28 cellular contexts compared by ENCODE assay signal in the genomic region with DNA sequence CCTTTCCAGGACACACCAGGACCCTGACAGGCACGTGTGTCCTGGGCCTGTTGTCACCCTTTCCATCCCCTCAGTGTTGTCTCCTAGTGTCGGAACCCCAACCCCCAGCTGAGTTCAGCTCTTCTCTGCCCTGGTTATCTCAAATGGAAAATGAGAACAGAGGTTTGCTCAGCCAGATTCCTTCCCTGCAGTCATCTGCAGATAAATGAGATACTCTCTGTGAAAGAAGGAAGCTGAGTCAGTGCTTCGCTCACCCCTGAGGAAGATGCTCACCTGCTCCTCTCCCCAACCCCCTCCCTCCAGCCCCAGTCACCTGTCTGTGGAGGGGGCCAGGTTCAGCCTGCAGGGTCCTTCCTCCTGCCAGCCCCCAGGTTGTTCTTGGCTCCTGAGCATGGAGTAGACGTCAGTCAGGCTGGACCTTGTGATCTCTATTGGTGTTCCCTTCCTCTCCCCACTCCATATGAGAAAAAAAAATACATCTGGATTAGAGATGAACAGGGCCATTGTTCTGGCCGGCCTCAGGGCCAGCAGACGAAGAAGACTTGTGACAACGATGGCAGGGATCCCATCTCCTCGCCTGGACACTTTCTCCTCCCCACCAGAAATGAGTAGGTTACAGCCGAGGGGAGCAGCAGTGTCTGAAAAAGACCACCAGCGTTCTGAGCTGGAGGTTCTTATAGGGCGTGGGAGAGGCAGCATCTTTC. TPM values are rescaled to one million over a fixed set of nuclear protein-coding genes. Genes with fewer than 3 reads are reported as not detected.
DNase-seq lines count a peak whose midpoint lies in the region; ATAC-seq, FAIRE-seq and TF ChIP-seq lines count a peak whose summit lies in the region.
"Had no signal": no experiment of that assay in that cellular context is flagged by ENCODE, and none has a peak within 500 bp of the region (broad histone marks: within the 10 kb centered on the region; RNA-seq: fewer than 3 reads in every experiment).

No MANE protein-coding gene starts in this region.

- H4K20me1 ChIP-seq in H1 (replicated peaks in 1 of 2; ENCODE audit: control insufficient read depth in 1 of 2, insufficient read depth in 2 of 2, low read length in 2 of 2), result peaks cover 22 to 30% of the 10 kb centered on the region in 2 experiments

- no peak overlapping the region for H4K91ac ChIP-seq in H1 (replicated peaks; ENCODE audit: insufficient read length, low read length)

- peaks cover 5% of the 10 kb centered on the region for H3K4me1 Mint-ChIP-seq in mesothelial cell of epicardium
- no peaks in the 10 kb centered on the region for H3K4me1 Mint-ChIP-seq in activated T-helper 1 cell treated with anti-CD3 and anti-CD28 coated beads, Interleukin-12 subunit alpha, Interleukin-12 subunit beta, Interleukin-2, Interleukin-4 antibody, amounts not matched to agents 30 ng/mL and 10 ng/mL and 1 ng/mL, durations not matched to agents 14 hours and 24 hours and 36 hours (ENCODE audit: low read depth)
- peaks cover 7% of the 10 kb centered on the region for H3K4me1 Mint-ChIP-seq in CD14-positive monocyte

- H3K9me3 ChIP-seq in H1 (ENCODE audit: insufficient read depth in 2 of 2, low read depth in 1 of 2, low read length in 1 of 2), result no peaks in the 10 kb centered on the region
- H3K9me3 ChIP-seq: A549; BLaER1 treated with 17β-estradiol and CSF1 and Interleukin-3, amounts not matched to agents 10 nM and 100 nM had no signal

- DNase-seq in cardiac septum (ENCODE audit: low spot score) (peak; percentile 56), left cardiac atrium (no peak), H1 (ENCODE audit: low read depth in 1 of 2, low spot score in 2 of 2) (no peak), mesothelial cell of epicardium (ENCODE audit: low spot score in 2 of 2, unreplicated experiment in 2 of 2) (no peak), brain microvascular endothelial cell (no peak), CD14-positive monocyte (ENCODE audit: low spot score) (no peak), CD1c-positive myeloid dendritic cell (ENCODE audit: extremely low spot score) (no peak)
- DNase-seq in activated T-helper 1 cell treated with anti-CD3 and anti-CD28 coated beads, Interleukin-12 subunit alpha, Interleukin-12 subunit beta, Interleukin-2, Interleukin-4 antibody, amounts not matched to agents 30 ng/mL and 10 ng/mL and 1 ng/mL, durations not matched to agents 14 hours and 24 hours and 36 hours (ENCODE audit: low spot score), result no peak
- DNase-seq: activated CD4-positive, alpha-beta memory T cell treated with anti-CD3 and anti-CD28 coated beads for 36 hours; activated naive CD4-positive, alpha-beta T cell treated with anti-CD3 and anti-CD28 coated beads for 36 hours; dermis blood vessel endothelial cell; DMS 273 treated with DMSO at 0.1 percent for 48 hours; erythroblast; GF-D8; NCI-H146; NCI-H2171; NCI-H526 treated with DMSO at 0.1 percent for 48 hours; SHP77; stimulated activated CD4-positive, alpha-beta T cell treated with anti-CD3 and anti-CD28 coated beads, Interleukin-1b, Interleukin-23, amount 100 ng/mL, for 48 hours; stimulated activated naive CD8-positive, alpha-beta T cell treated with anti-CD3 and anti-CD28 coated beads, Interleukin-15, Interleukin-2, amounts not matched to agents 100 U/mL and 50 U/mL, for 24 hours; T-helper 1 cell had no signal

- no peak overlapping the region for H3K18ac ChIP-seq in H1 (ENCODE audit: extremely low read depth, low read length)

- CTCF ChIA-PET in H1 (lab: Charles Lee; ENCODE audit: partially characterized antibody), result interaction anchor here (0.6 to 14.1 kb wide), 5 partner anchors 9 to 84 kb away, joined by 3 to 132 read pairs (median 4); partner anchors contain the start of gene ZNF697

- peaks cover 12% of the 10 kb centered on the region for H3K79me1 ChIP-seq in H1 (ENCODE audit: low read depth, low read length)

- no peak for TF ChIP-seq EP300 in H1 (IDR thresholded peaks at IDR 0.05; ENCODE audit: borderline replicate concordance in 1 of 2, low read depth in 2 of 2, low read length in 2 of 2)

- H4K8ac ChIP-seq in H1 (ENCODE audit: extremely low read depth, insufficient read depth, low read length), result no peak overlapping the region

- H2BK15ac ChIP-seq in H1 (ENCODE audit: low read length), result no peak overlapping the region

- H3K79me2 ChIP-seq in H1 (ENCODE audit: control insufficient read depth in 1 of 2, insufficient read depth in 2 of 2, low read length in 2 of 2), result peaks cover 0 to 30% of the 10 kb centered on the region in 2 experiments; a peak in 1 of 4 replicates

- H3K4me3 ChIP-seq in H1 (ENCODE audit: extremely low read depth in 1 of 4, insufficient read depth in 2 of 4, low read depth in 3 of 4, low read length in 4 of 4) (no peak overlapping the region), brain microvascular endothelial cell (ENCODE audit: low read depth, low read length) (no peak overlapping the region)
- H3K4me3 ChIP-seq: A549; BLaER1 treated with 17β-estradiol and CSF1 and Interleukin-3, amounts not matched to agents 10 nM and 100 nM had no signal

- H4K5ac ChIP-seq in H1 (ENCODE audit: insufficient read length, low read depth, low read length), result no peak overlapping the region

- no peak overlapping the region; the same call in 1 of the 2 replicates for H2BK5ac ChIP-seq in H1 (ENCODE audit: low read depth, low read length)

- no peak overlapping the region for H3K23ac ChIP-seq in H1 (ENCODE audit: insufficient read length)

- intact Hi-C loops in cardiac septum (cut with DNase I), result no loop called here
- intact Hi-C loops in left cardiac atrium (cut with DNase I), result no loop called here
- intact Hi-C loops in activated T-helper 1 cell treated with anti-CD3 and anti-CD28 coated beads, Interleukin-12 subunit alpha, Interleukin-12 subunit beta, Interleukin-2, Interleukin-4 antibody, amounts not matched to agents 30 ng/mL and 10 ng/mL and 1 ng/mL, durations not matched to agents 14 hours and 24 hours and 36 hours (cut with micrococcal nuclease), result no loop called here
- intact Hi-C loops in CD14-positive monocyte (cut with micrococcal nuclease), result no loop called here

- no peak for FAIRE-seq in H1 (lab: Jason Lieb, UNC)
- FAIRE-seq: A549, GM12891 had no signal

- no peak overlapping the region for H3K4me2 ChIP-seq in H1 (ENCODE audit: insufficient read depth in 1 of 2, low read depth in 2 of 2, low read length in 2 of 2)
- H3K4me2 ChIP-seq: A549; BLaER1 treated with 17β-estradiol and CSF1 and Interleukin-3, amounts not matched to agents 10 nM and 100 nM had no signal

- no peak for TF ChIP-seq POLR2A in H1 (IDR thresholded peaks at IDR 0.05; ENCODE audit: control extremely low read depth in 1 of 2, low read depth in 2 of 2, low read length in 2 of 2)

- H3K27me3 ChIP-seq in H1 (replicated peaks in 1 of 4; ENCODE audit: control insufficient read depth in 3 of 4, extremely low read depth in 1 of 4, insufficient read depth in 3 of 4, low read length in 3 of 4) (no peaks in the 10 kb centered on the region), brain microvascular endothelial cell (replicated peaks) (no peaks in the 10 kb centered on the region)
- H3K27me3 ChIP-seq: BLaER1 treated with 17β-estradiol and CSF1 and Interleukin-3, amounts not matched to agents 10 nM and 100 nM had no signal

- H2BK12ac ChIP-seq in H1 (ENCODE audit: low read depth, low read length), result no peak overlapping the region

- H3K27ac Mint-ChIP-seq in mesothelial cell of epicardium (peak overlapping the region; percentile 39), CD14-positive monocyte (peak overlapping the region in 1 of 7 donors; percentile 5)
- H3K27ac Mint-ChIP-seq in activated T-helper 1 cell treated with anti-CD3 and anti-CD28 coated beads, Interleukin-12 subunit alpha, Interleukin-12 subunit beta, Interleukin-2, Interleukin-4 antibody, amounts not matched to agents 30 ng/mL and 10 ng/mL and 1 ng/mL, durations not matched to agents 14 hours and 24 hours and 36 hours, result no peak overlapping the region
- H3K27ac Mint-ChIP-seq: activated CD4-positive, alpha-beta memory T cell treated with anti-CD3 and anti-CD28 coated beads for 36 hours; activated naive CD4-positive, alpha-beta T cell treated with anti-CD3 and anti-CD28 coated beads for 36 hours had no signal

- no peaks in the 10 kb centered on the region for H3K27me3 Mint-ChIP-seq in mesothelial cell of epicardium (ENCODE audit: low read depth)
- no peaks in the 10 kb centered on the region for H3K27me3 Mint-ChIP-seq in activated T-helper 1 cell treated with anti-CD3 and anti-CD28 coated beads, Interleukin-12 subunit alpha, Interleukin-12 subunit beta, Interleukin-2, Interleukin-4 antibody, amounts not matched to agents 30 ng/mL and 10 ng/mL and 1 ng/mL, durations not matched to agents 14 hours and 24 hours and 36 hours (ENCODE audit: insufficient read depth)
- peaks cover 0 to 3% (median 2%) of the 10 kb centered on the region in 3 donors for H3K27me3 Mint-ChIP-seq in CD14-positive monocyte (ENCODE audit: low read depth in 3 of 3)
- H3K27me3 Mint-ChIP-seq: activated CD4-positive, alpha-beta memory T cell treated with anti-CD3 and anti-CD28 coated beads for 36 hours had no signal

- no peak overlapping the region for H3K27ac ChIP-seq in H1 (ENCODE audit: low read depth, low read length)
- no peak overlapping the region for H3K27ac ChIP-seq in brain microvascular endothelial cell
- H3K27ac ChIP-seq: A549; BLaER1 treated with 17β-estradiol and CSF1 and Interleukin-3, amounts not matched to agents 10 nM and 100 nM; VCaP had no signal

- no peak overlapping the region for H3K14ac ChIP-seq in H1 (ENCODE audit: insufficient read length)

- in situ Hi-C loops in brain microvascular endothelial cell (cut with HindIII; ENCODE audit: low pct_ligation_motif_present, low sequenced_read_pairs), result no loop called here

- no peak overlapping the region for H2AK5ac ChIP-seq in H1 (ENCODE audit: low read depth, low read length)

- H2BK20ac ChIP-seq in H1 (ENCODE audit: low read length), result no peak overlapping the region

- no peak overlapping the region for H3K56ac ChIP-seq in H1 (replicated peaks; ENCODE audit: insufficient read length, low read depth, low read length)

- H2AFZ ChIP-seq in H1 (ENCODE audit: low read length), result no peak overlapping the region

- no peaks in the 10 kb centered on the region; a peak in 1 of 7 replicates for H3K4me1 ChIP-seq in H1 (replicated peaks in 1 of 4; ENCODE audit: control insufficient read depth in 3 of 4, insufficient read depth in 4 of 4, low read length in 3 of 4)
- H3K4me1 ChIP-seq: A549 had no signal

- no peak overlapping the region for H2BK120ac ChIP-seq in H1 (replicated peaks; ENCODE audit: low read depth, low read length)

- H3K4ac ChIP-seq in H1 (replicated peaks; ENCODE audit: insufficient read length, low read depth, low read length), result no peak overlapping the region

- H3K23me2 ChIP-seq in H1 (ENCODE audit: low read depth, low read length), result 0 out of 2 replicates have a peak, but pooled peaks cover 1% of the 10 kb centered on the region

- TF ChIP-seq RAD21 in H1 (IDR thresholded peaks at IDR 0.05 in 1 of 2, conservative IDR thresholded peaks at IDR 0.05 in 1 of 2; ENCODE audit: low read depth in 2 of 2, low read length in 2 of 2), result no peak

- no peak for ATAC-seq in left cardiac atrium
- ATAC-seq: A549; HCT116; stimulated activated naive CD8-positive, alpha-beta T cell treated with anti-CD3 and anti-CD28 coated beads, Interleukin-15, Interleukin-2, amounts not matched to agents 100 U/mL and 50 U/mL, for 24 hours had no signal

- H3K36me3 Mint-ChIP-seq in mesothelial cell of epicardium (peaks cover 41% of the 10 kb centered on the region), CD14-positive monocyte (peaks cover 23 to 34% of the 10 kb centered on the region in 2 donors)
- H3K36me3 Mint-ChIP-seq in activated T-helper 1 cell treated with anti-CD3 and anti-CD28 coated beads, Interleukin-12 subunit alpha, Interleukin-12 subunit beta, Interleukin-2, Interleukin-4 antibody, amounts not matched to agents 30 ng/mL and 10 ng/mL and 1 ng/mL, durations not matched to agents 14 hours and 24 hours and 36 hours (ENCODE audit: low read depth), result peaks cover 20% of the 10 kb centered on the region

- no peak for TF ChIP-seq CTCF in H1 (IDR thresholded peaks at IDR 0.05; ENCODE audit: control extremely low read depth in 1 of 3, insufficient read depth in 1 of 3, low read depth in 1 of 3, low read length in 3 of 3)
- TF ChIP-seq CTCF in mesothelial cell of epicardium (IDR thresholded peaks at IDR 0.05; ENCODE audit: unreplicated experiment), result no peak
- TF ChIP-seq CTCF in brain microvascular endothelial cell (IDR thresholded peaks at IDR 0.05; ENCODE audit: low read depth, low read length, missing control alignments), result no peak
- TF ChIP-seq CTCF in CD14-positive monocyte (IDR thresholded peaks at IDR 0.05), result no peak

- POLR2A ChIA-PET in H1 (lab: Charles Lee; ENCODE audit: partially characterized antibody), result interaction anchor here (0.7 to 30.7 kb wide), 6 partner anchors 4 to 103 kb away, joined by 3 to 425 read pairs (median 182); partner anchors contain the start of gene PHGDH

- no peak overlapping the region for H3K4me3 Mint-ChIP-seq in mesothelial cell of epicardium
- no peak overlapping the region for H3K4me3 Mint-ChIP-seq in activated T-helper 1 cell treated with anti-CD3 and anti-CD28 coated beads, Interleukin-12 subunit alpha, Interleukin-12 subunit beta, Interleukin-2, Interleukin-4 antibody, amounts not matched to agents 30 ng/mL and 10 ng/mL and 1 ng/mL, durations not matched to agents 14 hours and 24 hours and 36 hours
- no peak overlapping the region for H3K4me3 Mint-ChIP-seq in CD14-positive monocyte
- H3K4me3 Mint-ChIP-seq: activated CD4-positive, alpha-beta memory T cell treated with anti-CD3 and anti-CD28 coated beads for 36 hours; activated naive CD4-positive, alpha-beta T cell treated with anti-CD3 and anti-CD28 coated beads for 36 hours had no signal

- 95% methylated on average over 10 of the region's 11 CpGs; no CpG with 5 or more reads in 1 of the 2 experiments for WGBS in H1 (ENCODE audit: extremely low coverage in 1 of 2, insufficient coverage in 1 of 2, insufficient read length in 1 of 2, insufficient replicate concordance in 2 of 2, low coverage in 1 of 2, low lambda C conversion rate in 2 of 2, missing lambda C conversion rate in 1 of 2), 2 experiments

- no peak overlapping the region; a peak in 1 of 7 replicates for H3K9ac ChIP-seq in H1 (replicated peaks in 1 of 4; ENCODE audit: extremely low read depth in 1 of 4, low read depth in 3 of 4, low read length in 3 of 4)
- H3K9ac ChIP-seq: BLaER1 treated with 17β-estradiol and CSF1 and Interleukin-3, amounts not matched to agents 10 nM and 100 nM had no signal

- H3K9me3 Mint-ChIP-seq in mesothelial cell of epicardium (no peaks in the 10 kb centered on the region), CD14-positive monocyte (no peaks in the 10 kb centered on the region)
- no peaks in the 10 kb centered on the region for H3K9me3 Mint-ChIP-seq in activated T-helper 1 cell treated with anti-CD3 and anti-CD28 coated beads, Interleukin-12 subunit alpha, Interleukin-12 subunit beta, Interleukin-2, Interleukin-4 antibody, amounts not matched to agents 30 ng/mL and 10 ng/mL and 1 ng/mL, durations not matched to agents 14 hours and 24 hours and 36 hours
- H3K9me3 Mint-ChIP-seq: activated CD4-positive, alpha-beta memory T cell treated with anti-CD3 and anti-CD28 coated beads for 36 hours; activated naive CD4-positive, alpha-beta T cell treated with anti-CD3 and anti-CD28 coated beads for 36 hours had no signal

- H3K36me3 ChIP-seq in H1 (ENCODE audit: control insufficient read depth in 2 of 4, insufficient read depth in 4 of 4, low read length in 3 of 4), result peaks cover 53 to 100% (median 87%) of the 10 kb centered on the region in 4 experiments
- H3K36me3 ChIP-seq in brain microvascular endothelial cell (replicated peaks), result peaks cover 47% of the 10 kb centered on the region

RNA-seq across cellular contexts. Expression of gene PHGDH, which starts 20.9 kb away (rescaled TPM):
- total RNA-seq in cardiac septum, result 7.4 TPM
- total RNA-seq in left cardiac atrium, result 10 to 100 TPM; 14.5 to 33.9 TPM
- 674 and 687 TPM in 2 replicates for total RNA-seq in H1 (2021; fragmentation: NEBNext Ultra II Directional; extraction: Animal tissue kit (Norgen Biotek cat#: 25700))
- polyA plus RNA-seq in H1 (2011; rRNA removed), result 358 and 537 TPM in 2 replicates
- polyA plus RNA-seq in H1 (2011; cell fraction: cytosol; rRNA removed), result 435 TPM
- 524 TPM for polyA plus RNA-seq in H1 (2011; cell fraction: nucleus; rRNA removed)
- polyA plus RNA-seq in H1 (2012, experiment 1 of 2), result 723 to 793 TPM (median 760 TPM) in 4 replicates
- 849 TPM for polyA plus RNA-seq in H1 (2012, experiment 2 of 2)
- 237 TPM for polyA plus RNA-seq in H1 (2013, experiment 1 of 2)
- 221 TPM for polyA plus RNA-seq in H1 (2013, experiment 2 of 2)
- polyA minus RNA-seq in H1 (2011; rRNA and poly(A)+ RNA removed), result 445 and 464 TPM in 2 replicates
- 207 TPM for polyA minus RNA-seq in H1 (2011; cell fraction: cytosol; rRNA and poly(A)+ RNA removed)
- 241 TPM for polyA minus RNA-seq in H1 (2011; cell fraction: nucleus; rRNA and poly(A)+ RNA removed)
- 142 to 151 TPM (median 149 TPM) in 3 replicates for total RNA-seq in mesothelial cell of epicardium
- 46.7 and 49.3 TPM in 2 replicates for total RNA-seq in activated T-helper 1 cell treated with anti-CD3 and anti-CD28 coated beads, Interleukin-12 subunit alpha, Interleukin-12 subunit beta, Interleukin-2, Interleukin-4 antibody, amounts not matched to agents 30 ng/mL and 10 ng/mL and 1 ng/mL, durations not matched to agents 14 hours and 24 hours and 36 hours
- polyA plus RNA-seq in CD14-positive monocyte, result under 1 TPM; 0.20 to 0.44 TPM

RNA-seq across cellular contexts. Expression of gene HMGCS2, which starts 36.1 kb away (rescaled TPM):
- total RNA-seq in cardiac septum, result 0.38 TPM
- 10 to 100 TPM in 1 of 2 donors, 1 to 10 TPM in 1; 7.1 to 20.2 TPM for total RNA-seq in left cardiac atrium
- not detected in 2 replicates for total RNA-seq in H1 (2021; fragmentation: NEBNext Ultra II Directional; extraction: Animal tissue kit (Norgen Biotek cat#: 25700))
- polyA plus RNA-seq in H1 (2011; rRNA removed), result not detected in 2 replicates
- not detected for polyA plus RNA-seq in H1 (2011; cell fraction: cytosol; rRNA removed)
- polyA plus RNA-seq in H1 (2011; cell fraction: nucleus; rRNA removed), result not detected
- not detected in 4 replicates for polyA plus RNA-seq in H1 (2012, experiment 1 of 2)
- not detected for polyA plus RNA-seq in H1 (2012, experiment 2 of 2)
- not detected for polyA plus RNA-seq in H1 (2013, experiment 1 of 2)
- not detected for polyA plus RNA-seq in H1 (2013, experiment 2 of 2)
- polyA minus RNA-seq in H1 (2011; rRNA and poly(A)+ RNA removed), result not detected in 2 replicates
- polyA minus RNA-seq in H1 (2011; cell fraction: cytosol; rRNA and poly(A)+ RNA removed), result not detected
- not detected for polyA minus RNA-seq in H1 (2011; cell fraction: nucleus; rRNA and poly(A)+ RNA removed)
- total RNA-seq in mesothelial cell of epicardium, result 0.47 to 1.4 TPM (median 0.51 TPM) in 3 replicates
- not detected in 2 replicates for total RNA-seq in activated T-helper 1 cell treated with anti-CD3 and anti-CD28 coated beads, Interleukin-12 subunit alpha, Interleukin-12 subunit beta, Interleukin-2, Interleukin-4 antibody, amounts not matched to agents 30 ng/mL and 10 ng/mL and 1 ng/mL, durations not matched to agents 14 hours and 24 hours and 36 hours
- polyA plus RNA-seq in CD14-positive monocyte, result not detected
- total RNA-seq: activated CD4-positive, alpha-beta memory T cell treated with anti-CD3 and anti-CD28 coated beads for 36 hours; activated naive CD4-positive, alpha-beta T cell treated with anti-CD3 and anti-CD28 coated beads for 36 hours; dermis blood vessel endothelial cell; glomerular endothelial cell; M059J had no signal
- polyA plus RNA-seq: A549 had no signal
